Comparison of ENCODE assay signal across 2 cellular contexts in genomic region chr2:70946832-70947442, GRCh38.
TF ChIP-seq lines count a peak whose summit lies in the region.

No MANE protein-coding gene starts in this region.

TF ChIP-seq in SK-N-SH treated with all-trans-retinoic acid at 6 μM for 48 hours, 23 proteins besides CTCF, POLR2A, EP300 and RAD21:
- TF ChIP-seq TOX (CRISPR knock-in tag; IDR thresholded peaks at IDR 0.05; ENCODE audit: borderline replicate concordance) (no peak), RARB (CRISPR knock-in tag; IDR thresholded peaks at IDR 0.05) (no peak), ZNF565 (CRISPR knock-in tag; conservative IDR thresholded peaks at IDR 0.05; ENCODE audit: low read depth) (no peak), POU6F1 (CRISPR knock-in tag; IDR thresholded peaks at IDR 0.05; ENCODE audit: borderline replicate concordance, low read depth) (no peak), ZNF8 (CRISPR knock-in tag; IDR thresholded peaks at IDR 0.05) (no peak), ZNF70 (CRISPR knock-in tag; IDR thresholded peaks at IDR 0.05) (no peak), TCF4 (CRISPR knock-in tag; IDR thresholded peaks at IDR 0.05; ENCODE audit: borderline replicate concordance) (no peak), SNAI2 (CRISPR knock-in tag; IDR thresholded peaks at IDR 0.05) (no peak), ZFP30 (CRISPR knock-in tag; IDR thresholded peaks at IDR 0.05) (no peak), CSDC2 (CRISPR knock-in tag; IDR thresholded peaks at IDR 0.05) (no peak), CSRNP3 (CRISPR knock-in tag; IDR thresholded peaks at IDR 0.05) (no peak), ZFP3 (CRISPR knock-in tag; IDR thresholded peaks at IDR 0.05) (no peak)
- TF ChIP-seq, protein P1, sequence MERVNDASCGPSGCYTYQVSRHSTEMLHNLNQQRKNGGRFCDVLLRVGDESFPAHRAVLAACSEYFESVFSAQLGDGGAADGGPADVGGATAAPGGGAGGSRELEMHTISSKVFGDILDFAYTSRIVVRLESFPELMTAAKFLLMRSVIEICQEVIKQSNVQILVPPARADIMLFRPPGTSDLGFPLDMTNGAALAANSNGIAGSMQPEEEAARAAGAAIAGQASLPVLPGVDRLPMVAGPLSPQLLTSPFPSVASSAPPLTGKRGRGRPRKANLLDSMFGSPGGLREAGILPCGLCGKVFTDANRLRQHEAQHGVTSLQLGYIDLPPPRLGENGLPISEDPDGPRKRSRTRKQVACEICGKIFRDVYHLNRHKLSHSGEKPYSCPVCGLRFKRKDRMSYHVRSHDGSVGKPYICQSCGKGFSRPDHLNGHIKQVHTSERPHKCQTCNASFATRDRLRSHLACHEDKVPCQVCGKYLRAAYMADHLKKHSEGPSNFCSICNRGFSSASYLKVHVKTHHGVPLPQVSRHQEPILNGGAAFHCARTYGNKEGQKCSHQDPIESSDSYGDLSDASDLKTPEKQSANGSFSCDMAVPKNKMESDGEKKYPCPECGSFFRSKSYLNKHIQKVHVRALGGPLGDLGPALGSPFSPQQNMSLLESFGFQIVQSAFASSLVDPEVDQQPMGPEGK (CRISPR knock-in tag; IDR thresholded peaks at IDR 0.05; ENCODE audit: borderline replicate concordance), result no peak
- TF ChIP-seq, protein P2, sequence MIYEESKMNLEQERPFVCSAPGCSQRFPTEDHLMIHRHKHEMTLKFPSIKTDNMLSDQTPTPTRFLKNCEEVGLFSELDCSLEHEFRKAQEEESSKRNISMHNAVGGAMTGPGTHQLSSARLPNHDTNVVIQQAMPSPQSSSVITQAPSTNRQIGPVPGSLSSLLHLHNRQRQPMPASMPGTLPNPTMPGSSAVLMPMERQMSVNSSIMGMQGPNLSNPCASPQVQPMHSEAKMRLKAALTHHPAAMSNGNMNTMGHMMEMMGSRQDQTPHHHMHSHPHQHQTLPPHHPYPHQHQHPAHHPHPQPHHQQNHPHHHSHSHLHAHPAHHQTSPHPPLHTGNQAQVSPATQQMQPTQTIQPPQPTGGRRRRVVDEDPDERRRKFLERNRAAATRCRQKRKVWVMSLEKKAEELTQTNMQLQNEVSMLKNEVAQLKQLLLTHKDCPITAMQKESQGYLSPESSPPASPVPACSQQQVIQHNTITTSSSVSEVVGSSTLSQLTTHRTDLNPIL (CRISPR knock-in tag; IDR thresholded peaks at IDR 0.05; ENCODE audit: low read depth), result no peak

TF ChIP-seq in GM12878, 131 proteins besides CTCF, POLR2A, EP300 and RAD21:
- TF ChIP-seq ATF2 (IDR thresholded peaks at IDR 0.05; ENCODE audit: low read length) (no peak), SMAD5 (IDR thresholded peaks at IDR 0.05; ENCODE audit: low read depth) (no peak), SMC3 (IDR thresholded peaks at IDR 0.05; ENCODE audit: borderline replicate concordance, low read length) (peak; percentile 55)
